In the genomic region with DNA sequence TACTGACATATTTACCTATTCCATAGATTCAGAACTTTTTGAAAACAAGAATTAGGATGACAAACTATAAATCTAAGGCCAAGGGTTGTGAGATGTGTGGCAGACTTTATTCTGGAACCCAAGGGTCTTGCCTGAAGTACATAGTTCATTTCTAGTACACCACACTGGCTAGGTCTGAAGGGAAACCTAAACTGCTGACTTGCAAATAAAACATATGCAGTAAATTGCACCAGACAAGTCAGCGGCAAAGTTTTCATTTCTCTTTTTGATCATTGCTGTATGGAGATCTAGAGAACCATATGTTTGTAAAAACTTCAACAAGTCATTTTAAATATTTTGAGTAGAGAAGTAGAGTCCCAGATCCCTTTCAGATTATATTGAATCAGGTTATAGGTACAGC, we compare ENCODE assay signal across 24 cellular contexts.
"Had no signal": no experiment of that assay in that cellular context is flagged by ENCODE, and none has a peak within 500 bp of the region (broad histone marks: within the 10 kb centered on the region; RNA-seq: fewer than 3 reads in every experiment).

No MANE protein-coding gene starts in this region.

- H3K4me3 ChIP-seq: SJCRH30 had no signal

- H3K27me3 ChIP-seq: SJCRH30 had no signal

- ATAC-seq: Panc1, PC-3, Right ventricle myocardium inferior, SK-N-SH treated with all-trans-retinoic acid at 6 μM for 48 hours, T-helper 17 cell had no signal

- H3K4me1 ChIP-seq: SJCRH30 had no signal

- DNase-seq: KBM-7; NCI-H1092; NCI-H1105 treated with DMSO at 0.1 percent for 48 hours; NCI-H1417 treated with DMSO at 0.1 percent for 48 hours; NCI-H146; NCI-H187; NCI-H2029; NCI-H2081 treated with DMSO at 0.1 percent for 48 hours; NCI-H2171; NCI-H446; NCI-H510A; NCI-H524 treated with DMSO at 0.1 percent for 48 hours; NCI-H69; NCI-H774; NK-92 treated with Interleukin-12 subunit alpha and Interleukin-12 subunit beta, amount 100 ng/mL, for 24 hours; SHP77 treated with DMSO at 0.1 percent for 48 hours; SJCRH30; T-helper 1 cell; T-helper 17 cell had no signal

- H3K27ac ChIP-seq: HL-60, SJCRH30 had no signal

- H3K9me3 ChIP-seq: SJCRH30 had no signal

- H3K36me3 ChIP-seq: SJCRH30 had no signal
